ENCODE assay signal across 12 cellular contexts in genomic region chr21:23401278-23401677, GRCh38.
A peak's percentile ranks its signal among the peaks of the same experiment; 100 is the strongest.
DNase-seq lines count a peak whose midpoint lies in the region; ATAC-seq and TF ChIP-seq lines count a peak whose summit lies in the region.
"Had no signal": no experiment of that assay in that cellular context is flagged by ENCODE, and none has a peak within 500 bp of the region (broad histone marks: within the 10 kb centered on the region; RNA-seq: fewer than 3 reads in every experiment).

No MANE protein-coding gene starts in this region.

- no peak for ATAC-seq in esophagus mucosa

- no peak overlapping the region for H3K4me3 ChIP-seq in HL-60 (replicated peaks; ENCODE audit: insufficient read depth, low read length)

- POLR2A ChIA-PET in RWPE1 (lab: Yijun Ruan, JAX; ENCODE audit: low non-redundant PET) = no interaction called here

- DNase-seq in NCI-H1105 treated with DMSO at 0.1 percent for 48 hours (lab: John Stamatoyannopoulos, UW) (peak; percentile 23), NCI-H1105 (lab: John Stamatoyannopoulos, UW) (no peak), HL-60 (ENCODE audit: low read depth in 1 of 2, low spot score in 1 of 2) (no peak), RWPE1 (ENCODE audit: low spot score) (peak; percentile 5), iris pigment epithelial cell (ENCODE audit: low read depth) (peak; percentile 0)
- DNase-seq in stimulated activated CD4-positive, alpha-beta T cell treated with anti-CD3 and anti-CD28 coated beads, Interleukin-12 subunit alpha, Interleukin-12 subunit beta, amount 100 ng/mL, for 4 hours = no peak
- DNase-seq in NK-92 treated with Interleukin-12 subunit alpha and Interleukin-12 subunit beta, amount 100 ng/mL, for 24 hours (lab: John Stamatoyannopoulos, UW) = no peak
- DNase-seq: activated CD4-positive, alpha-beta memory T cell treated with anti-CD3 and anti-CD28 coated beads for 36 hours; head of caudate nucleus; naive B cell; NCI-H187 had no signal

- peak; percentile 16 for TF ChIP-seq CTCF in HL-60 (IDR thresholded peaks at IDR 0.05; ENCODE audit: insufficient read depth, low read length)
- TF ChIP-seq CTCF in RWPE1 (conservative IDR thresholded peaks at IDR 0.05; ENCODE audit: low read depth) = peak; percentile 30; the same call in 1 of the 2 replicates

- H3K27me3 ChIP-seq in HL-60 (ENCODE audit: insufficient read depth, poor library complexity, severe bottlenecking) = no peaks in the 10 kb centered on the region

- H3K27ac ChIP-seq in HL-60 (replicated peaks) (no peak overlapping the region), RWPE1 (no peak overlapping the region)

- CTCF ChIA-PET in RWPE1 (lab: Yijun Ruan, JAX) = interaction anchor here (0.8 to 1.7 kb wide), 2 partner anchors 11 to 1062 kb away, joined by 3 to 8 read pairs; no protein-coding TSS in a partner anchor

Comparison
In these comparisons a context has a peak if more than half of its experiments do, and no peak if none do; other contexts are left out.
1. DNase-seq: peak in NCI-H1105 treated with DMSO at 0.1 percent for 48 hours (single experiment), RWPE1 (single experiment) and iris pigment epithelial cell (single experiment); none in NCI-H1105 (single experiment), HL-60 (0 of 2), stimulated activated CD4-positive, alpha-beta T cell treated with anti-CD3 and anti-CD28 coated beads, Interleukin-12 subunit alpha, Interleukin-12 subunit beta, amount 100 ng/mL, for 4 hours (single experiment) and NK-92 treated with Interleukin-12 subunit alpha and Interleukin-12 subunit beta, amount 100 ng/mL, for 24 hours (single experiment).